Comparison of ENCODE assay signal across 1 cellular context in genomic region chr11:26569646-26570045, GRCh38.
TF ChIP-seq lines count a peak whose summit lies in the region.

No MANE protein-coding gene starts in this region.

TF ChIP-seq in GM12878, 131 proteins besides CTCF, POLR2A, EP300 and RAD21:
- TF ChIP-seq SP1 (IDR thresholded peaks at IDR 0.05; ENCODE audit: low read depth, low read length): no peak
- TF ChIP-seq TAF1 (IDR thresholded peaks at IDR 0.05; ENCODE audit: borderline replicate concordance, low read depth, low read length): no peak
- no peak for TF ChIP-seq SIX5 (IDR thresholded peaks at IDR 0.05; ENCODE audit: low read depth, low read length, severe bottlenecking)
- no peak for TF ChIP-seq JUNB (IDR thresholded peaks at IDR 0.05)
